12 cellular contexts compared by ENCODE assay signal in genomic region chr18:75010260-75010659, GRCh38.
"Had no signal": no experiment of that assay in that cellular context is flagged by ENCODE, and none has a peak within 500 bp of the region (broad histone marks: within the 10 kb centered on the region; RNA-seq: fewer than 3 reads in every experiment).

No MANE protein-coding gene starts in this region.

- H3K27ac ChIP-seq: brain microvascular endothelial cell, lower lobe of right lung, vagina had no signal

- H3K36me3 ChIP-seq: brain microvascular endothelial cell, lower lobe of right lung, tibial nerve, vagina had no signal

- H3K9me3 ChIP-seq: lower lobe of right lung, tibial nerve, vagina had no signal

- ATAC-seq: esophagus mucosa; lower lobe of right lung; stimulated activated effector memory CD8-positive, alpha-beta T cell treated with anti-CD3 and anti-CD28 coated beads, Interleukin-12 subunit alpha, Interleukin-12 subunit beta, amount 100 ng/mL, for 72 hours had no signal

- H3K4me3 ChIP-seq: lower lobe of right lung, tibial nerve, vagina had no signal

- H3K27me3 ChIP-seq: brain microvascular endothelial cell, tibial nerve, vagina had no signal

- DNase-seq: activated B cell treated with CpG ODN at 0.5 μM for 24 hours; activated CD4-positive, alpha-beta T cell treated with anti-CD3 and anti-CD28 coated beads, Interleukin-2, amount 10 ng/mL, durations not matched to agents 24 days and 14 days; activated naive CD8-positive, alpha-beta T cell treated with anti-CD3 and anti-CD28 coated beads for 36 hours; brain microvascular endothelial cell; glutamatergic neuron; immature natural killer cell; lower lobe of right lung; T-helper 2 cell had no signal

- H3K4me1 ChIP-seq: lower lobe of right lung, vagina had no signal
